ENCODE assay signal across 1 cellular context in genomic region chr11:64283092-64283491, GRCh38.
TF ChIP-seq lines count a peak whose summit lies in the region.

No MANE protein-coding gene starts in this region.

TF ChIP-seq in neural cell, 6 proteins besides CTCF, POLR2A, EP300 and RAD21 (continued from another document):
- TF ChIP-seq SMC3 (conservative IDR thresholded peaks at IDR 0.05; ENCODE audit: poor library complexity), result no peak
